16 cellular contexts compared by ENCODE assay signal in genomic region chr14:104855532-104856090, GRCh38.
"Had no signal": no experiment of that assay in that cellular context is flagged by ENCODE, and none has a peak within 500 bp of the region (broad histone marks: within the 10 kb centered on the region; RNA-seq: fewer than 3 reads in every experiment).

No MANE protein-coding gene starts in this region.

- H3K36me3 Mint-ChIP-seq: activated naive CD4-positive, alpha-beta T cell treated with anti-CD3 and anti-CD28 coated beads, Interleukin-2, amount 10 ng/mL, durations not matched to agents 7 days and 5 days; memory B cell; natural killer cell treated with Interleukin-12 subunit alpha and Interleukin-12 subunit beta and Interleukin-15 and Interleukin-18, amount 100 ng/mL, for 72 hours had no signal

- H3K27ac Mint-ChIP-seq: activated naive CD4-positive, alpha-beta T cell treated with anti-CD3 and anti-CD28 coated beads, Interleukin-2, amount 10 ng/mL, durations not matched to agents 7 days and 5 days; memory B cell; natural killer cell treated with Interleukin-12 subunit alpha and Interleukin-12 subunit beta and Interleukin-15 and Interleukin-18, amount 100 ng/mL, for 72 hours had no signal

- H3K36me3 ChIP-seq: cardiac muscle cell, esophagus squamous epithelium, left ventricle myocardium inferior, transverse colon, WERI-Rb-1 had no signal

- DNase-seq: activated CD4-positive, alpha-beta T cell treated with anti-CD3 and anti-CD28 coated beads for 4 hours; activated CD8-positive, alpha-beta memory T cell treated with anti-CD3 and anti-CD28 coated beads for 24 hours; activated naive CD4-positive, alpha-beta T cell treated with anti-CD3 and anti-CD28 coated beads, Interleukin-2, amount 10 ng/mL, durations not matched to agents 7 days and 5 days; esophagus squamous epithelium; foreskin fibroblast; left ventricle myocardium inferior; occipital lobe; stimulated activated CD4-positive, alpha-beta T cell treated with anti-CD3 and anti-CD28 coated beads, Interleukin-4, amount 100 ng/mL, for 4 hours; T1000; transverse colon; WERI-Rb-1 had no signal

- H3K4me1 ChIP-seq: esophagus squamous epithelium, left ventricle myocardium inferior, transverse colon had no signal

- H3K9me3 ChIP-seq: esophagus squamous epithelium, left ventricle myocardium inferior, transverse colon had no signal

- H3K4me3 ChIP-seq: cardiac muscle cell, esophagus squamous epithelium, left ventricle myocardium inferior, transverse colon had no signal

- H3K9me3 Mint-ChIP-seq: activated naive CD4-positive, alpha-beta T cell treated with anti-CD3 and anti-CD28 coated beads, Interleukin-2, amount 10 ng/mL, durations not matched to agents 7 days and 5 days; memory B cell; natural killer cell treated with Interleukin-12 subunit alpha and Interleukin-12 subunit beta and Interleukin-15 and Interleukin-18, amount 100 ng/mL, for 72 hours had no signal

- H3K4me1 Mint-ChIP-seq: activated naive CD4-positive, alpha-beta T cell treated with anti-CD3 and anti-CD28 coated beads, Interleukin-2, amount 10 ng/mL, durations not matched to agents 7 days and 5 days; memory B cell had no signal

- H3K4me3 Mint-ChIP-seq: activated naive CD4-positive, alpha-beta T cell treated with anti-CD3 and anti-CD28 coated beads, Interleukin-2, amount 10 ng/mL, durations not matched to agents 7 days and 5 days; memory B cell; natural killer cell treated with Interleukin-12 subunit alpha and Interleukin-12 subunit beta and Interleukin-15 and Interleukin-18, amount 100 ng/mL, for 72 hours had no signal

- FAIRE-seq: endometrium, islet of Langerhans had no signal

- H3K27ac ChIP-seq: cardiac muscle cell, esophagus squamous epithelium, left ventricle myocardium inferior, transverse colon, WERI-Rb-1 had no signal
